ENCODE assay signal across 1 cellular context in genomic region chr9:127876764-127877562, GRCh38.
A peak's percentile ranks its signal among the peaks of the same experiment; 100 is the strongest.
TF ChIP-seq lines count a peak whose summit lies in the region.

No MANE protein-coding gene starts in this region.

TF ChIP-seq in K562, 482 proteins besides CTCF, POLR2A, EP300 and RAD21:
- TF ChIP-seq BCOR (IDR thresholded peaks at IDR 0.05) (peak; percentile 61), ZFP36 (IDR thresholded peaks at IDR 0.05; ENCODE audit: low read depth, low read length, partially characterized antibody) (peak; percentile 77), NCOA1 (IDR thresholded peaks at IDR 0.05; ENCODE audit: low read depth) (0 out of 2 replicates have a peak, but pooled peaks have one; percentile 17), BRD9 (IDR thresholded peaks at IDR 0.05; ENCODE audit: low read depth, partially characterized antibody) (peak; percentile 27), JUN (IDR thresholded peaks at IDR 0.05; ENCODE audit: borderline replicate concordance, low read depth, low read length) (no peak), JUN (CRISPR knock-in tag; IDR thresholded peaks at IDR 0.05; ENCODE audit: borderline replicate concordance) (0 out of 2 replicates have a peak, but pooled peaks have one; percentile 23), ZNF780A (CRISPR knock-in tag; IDR thresholded peaks at IDR 0.05) (no peak), MAZ (CRISPR knock-in tag; conservative IDR thresholded peaks at IDR 0.05 in 1 of 2, IDR thresholded peaks at IDR 0.05 in 1 of 2) (0 out of 4 replicates have a peak, but pooled peaks of 1 of the 2 experiments have one; percentile 3), ZNF134 (CRISPR knock-in tag; conservative IDR thresholded peaks at IDR 0.05) (no peak), RBFOX2 (IDR thresholded peaks at IDR 0.05; ENCODE audit: low read depth, low read length) (0 out of 2 replicates have a peak, but pooled peaks have one; percentile 15), SRF (CRISPR knock-in tag; IDR thresholded peaks at IDR 0.05) (no peak), EGR1 (conservative IDR thresholded peaks at IDR 0.05) (0 out of 2 replicates have a peak, but pooled peaks have one; percentile 14), SMARCA5 (IDR thresholded peaks at IDR 0.05) (peak; percentile 53; the same call in 1 of the 2 replicates)
- TF ChIP-seq, protein P1, sequence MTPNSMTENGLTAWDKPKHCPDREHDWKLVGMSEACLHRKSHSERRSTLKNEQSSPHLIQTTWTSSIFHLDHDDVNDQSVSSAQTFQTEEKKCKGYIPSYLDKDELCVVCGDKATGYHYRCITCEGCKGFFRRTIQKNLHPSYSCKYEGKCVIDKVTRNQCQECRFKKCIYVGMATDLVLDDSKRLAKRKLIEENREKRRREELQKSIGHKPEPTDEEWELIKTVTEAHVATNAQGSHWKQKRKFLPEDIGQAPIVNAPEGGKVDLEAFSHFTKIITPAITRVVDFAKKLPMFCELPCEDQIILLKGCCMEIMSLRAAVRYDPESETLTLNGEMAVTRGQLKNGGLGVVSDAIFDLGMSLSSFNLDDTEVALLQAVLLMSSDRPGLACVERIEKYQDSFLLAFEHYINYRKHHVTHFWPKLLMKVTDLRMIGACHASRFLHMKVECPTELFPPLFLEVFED (CRISPR knock-in tag; conservative IDR thresholded peaks at IDR 0.05): 0 out of 2 replicates have a peak, but pooled peaks have one; percentile 29
- TF ChIP-seq, protein P2, sequence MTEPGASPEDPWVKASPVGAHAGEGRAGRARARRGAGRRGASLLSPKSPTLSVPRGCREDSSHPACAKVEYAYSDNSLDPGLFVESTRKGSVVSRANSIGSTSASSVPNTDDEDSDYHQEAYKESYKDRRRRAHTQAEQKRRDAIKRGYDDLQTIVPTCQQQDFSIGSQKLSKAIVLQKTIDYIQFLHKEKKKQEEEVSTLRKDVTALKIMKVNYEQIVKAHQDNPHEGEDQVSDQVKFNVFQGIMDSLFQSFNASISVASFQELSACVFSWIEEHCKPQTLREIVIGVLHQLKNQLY (CRISPR knock-in tag; conservative IDR thresholded peaks at IDR 0.05): no peak
